33 cellular contexts compared by ENCODE assay signal in genomic region chr7:128421384-128421783, GRCh38. TPM values are rescaled to one million over a fixed set of nuclear protein-coding genes. Genes with fewer than 3 reads are reported as not detected.
"Had no signal": no experiment of that assay in that cellular context is flagged by ENCODE, and none has a peak within 500 bp of the region (broad histone marks: within the 10 kb centered on the region; RNA-seq: fewer than 3 reads in every experiment).

No MANE protein-coding gene starts in this region.

- DNase-seq: activated CD4-positive, alpha-beta memory T cell treated with anti-CD3 and anti-CD28 coated beads, Interleukin-2, amount 10 ng/mL, durations not matched to agents 7 days and 5 days; activated CD4-positive, alpha-beta T cell treated with anti-CD3 and anti-CD28 coated beads for 1 hour; activated CD4-positive, alpha-beta T cell treated with anti-CD3 and anti-CD28 coated beads for 48 hours; activated CD4-positive, CD25-positive, alpha-beta regulatory T cell; activated CD8-positive, alpha-beta memory T cell treated with anti-CD3 and anti-CD28 coated beads for 24 hours; activated CD8-positive, alpha-beta memory T cell treated with anti-CD3 and anti-CD28 coated beads, Interleukin-2, amount 10 ng/mL, durations not matched to agents 7 days and 5 days; activated CD8-positive, alpha-beta memory T cell treated with anti-CD3 and anti-CD28 coated beads, Interleukin-2, amount 50 U/mL, for 48 hours; activated effector memory CD4-positive, alpha-beta T cell treated with Interleukin-2 at 50 U/mL for 16 hours; activated naive CD4-positive, alpha-beta T cell treated with anti-CD3 and anti-CD28 coated beads, Interleukin-2, amount 10 ng/mL, durations not matched to agents 7 days and 5 days; activated naive CD8-positive, alpha-beta T cell treated with anti-CD3 and anti-CD28 coated beads, Interleukin-2, amount 50 U/mL, for 24 hours; activated T-cell treated with anti-CD3 and anti-CD28 coated beads, Interleukin-2, amount 50 U/mL, for 48 hours; anterior cingulate cortex; brain microvascular endothelial cell; central memory CD4-positive, alpha-beta T cell; Karpas-422; NCI-H1092; NCI-H1417; NCI-H146; NCI-H187; NCI-H2029 treated with DMSO at 0.1 percent for 48 hours; NCI-H2107; NCI-H2171; NCI-H510A; NCI-H526; NCI-H748 treated with DMSO at 0.1 percent for 48 hours; PC-9; Right ventricle myocardium superior; SW 1271; T-helper 1 cell; T-helper 9 cell; WERI-Rb-1 had no signal

- H3K27me3 ChIP-seq: brain microvascular endothelial cell had no signal

- H2AFZ ChIP-seq: PC-9 had no signal

- ATAC-seq: activated naive CD8-positive, alpha-beta T cell treated with anti-CD3 and anti-CD28 coated beads, Interleukin-2, amount 50 U/mL, for 24 hours had no signal

- H3K27ac ChIP-seq: brain microvascular endothelial cell, PC-9, WERI-Rb-1 had no signal

- H3K36me3 ChIP-seq: brain microvascular endothelial cell, WERI-Rb-1 had no signal

- H3K4me2 ChIP-seq: PC-9 had no signal

- H3K4me3 ChIP-seq: PC-9 had no signal

RNA-seq across cellular contexts. Expression of gene PRRT4, which starts 59.9 kb away (rescaled TPM):
- total RNA-seq: activated CD4-positive, alpha-beta memory T cell treated with anti-CD3 and anti-CD28 coated beads, Interleukin-2, amount 10 ng/mL, durations not matched to agents 7 days and 5 days; MCF 10A; OCI-LY7 had no signal
